ENCODE assay signal across 26 cellular contexts in the genomic region with DNA sequence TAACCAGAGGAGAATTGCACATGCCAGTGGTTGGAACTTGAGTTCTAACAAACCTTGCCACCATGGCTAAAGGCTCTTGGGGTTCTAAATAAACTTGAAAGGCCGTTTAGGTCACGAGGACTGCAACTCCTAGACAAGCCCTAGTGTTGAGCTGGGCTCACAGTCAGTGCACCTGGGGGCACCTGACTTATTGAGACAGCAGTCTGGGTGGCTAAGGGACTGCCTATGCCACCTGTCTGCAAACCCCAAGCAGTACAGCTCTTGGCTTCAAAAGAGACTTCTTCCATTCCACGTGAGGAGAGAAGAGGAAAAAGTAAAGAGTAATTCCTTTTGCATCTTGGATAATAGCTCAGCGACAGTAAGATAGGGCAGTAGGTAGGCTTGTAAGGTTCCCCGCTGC.
"Had no signal": no experiment of that assay in that cellular context is flagged by ENCODE, and none has a peak within 500 bp of the region (broad histone marks: within the 10 kb centered on the region; RNA-seq: fewer than 3 reads in every experiment).

No MANE protein-coding gene starts in this region.

- H3K4me3 Mint-ChIP-seq: activated CD8-positive, alpha-beta T cell treated with anti-CD3 and anti-CD28 coated beads for 36 hours; activated naive CD8-positive, alpha-beta T cell; activated T-cell treated with anti-CD3 and anti-CD28 coated beads, Interleukin-2, amount 50 U/mL, for 4 hours; activated T-helper 17 cell treated with anti-CD3 and anti-CD28 coated beads, Interleukin-2, amount 50 U/mL, for 72 hours; effector memory CD8-positive, alpha-beta T cell had no signal

- H3K4me3 ChIP-seq: body of pancreas, esophagus squamous epithelium, gastroesophageal sphincter had no signal

- ATAC-seq: activated CD8-positive, alpha-beta T cell treated with anti-CD3 and anti-CD28 coated beads for 36 hours; activated T-cell treated with anti-CD3 and anti-CD28 coated beads, Interleukin-2, amount 50 U/mL, for 4 hours; activated T-helper 17 cell treated with anti-CD3 and anti-CD28 coated beads, Interleukin-2, amount 50 U/mL, for 72 hours; body of pancreas; effector memory CD8-positive, alpha-beta T cell; gastroesophageal sphincter had no signal

- H3K9me3 ChIP-seq: body of pancreas had no signal

- H3K27me3 Mint-ChIP-seq: activated CD8-positive, alpha-beta T cell treated with anti-CD3 and anti-CD28 coated beads for 36 hours; activated naive CD8-positive, alpha-beta T cell; activated T-helper 17 cell treated with anti-CD3 and anti-CD28 coated beads, Interleukin-2, amount 50 U/mL, for 72 hours; effector memory CD8-positive, alpha-beta T cell had no signal

- H3K36me3 Mint-ChIP-seq: activated naive CD8-positive, alpha-beta T cell had no signal

- H3K36me3 ChIP-seq: esophagus squamous epithelium, gastroesophageal sphincter had no signal

- H3K4me1 ChIP-seq: body of pancreas, esophagus squamous epithelium, gastroesophageal sphincter had no signal

- H3K27me3 ChIP-seq: body of pancreas, esophagus squamous epithelium, gastroesophageal sphincter had no signal

- DNase-seq: activated CD4-positive, alpha-beta T cell treated with anti-CD3 and anti-CD28 coated beads for 48 hours; activated CD4-positive, alpha-beta T cell treated with anti-CD3 and anti-CD28 coated beads, Interleukin-2, amount 50 U/mL, for 1 hour; activated CD4-positive, alpha-beta T cell treated with anti-CD3 and anti-CD28 coated beads, Interleukin-2, amount 50 U/mL, for 48 hours; activated CD8-positive, alpha-beta memory T cell treated with anti-CD3 and anti-CD28 coated beads for 24 hours; activated CD8-positive, alpha-beta T cell treated with anti-CD3 and anti-CD28 coated beads for 36 hours; activated effector memory CD4-positive, alpha-beta T cell treated with Interleukin-2 at 50 U/mL for 16 hours; activated gamma-delta T cell treated with Interleukin-2 at 50 U/mL for 16 hours; activated naive CD4-positive, alpha-beta T cell treated with anti-CD3 and anti-CD28 coated beads, Interleukin-2, amount 50 U/mL, for 16 hours; activated naive CD4-positive, alpha-beta T cell treated with Interleukin-2 at 50 U/mL for 16 hours; activated T-cell treated with anti-CD3 and anti-CD28 coated beads, Interleukin-2, amount 50 U/mL, for 4 hours; amniotic stem cell; aorta; body of pancreas; caudate nucleus; cortex of kidney; dermis blood vessel endothelial cell; effector CD4-positive, alpha-beta T cell; effector memory CD8-positive, alpha-beta T cell; esophagus squamous epithelium; foreskin melanocyte; hippocampal formation; T-helper 2 cell had no signal

- H3K4me1 Mint-ChIP-seq: activated T-helper 17 cell treated with anti-CD3 and anti-CD28 coated beads, Interleukin-2, amount 50 U/mL, for 72 hours had no signal

- H3K27ac ChIP-seq: body of pancreas, epithelial cell of prostate, esophagus squamous epithelium, gastroesophageal sphincter had no signal

- H3K27ac Mint-ChIP-seq: activated CD8-positive, alpha-beta T cell treated with anti-CD3 and anti-CD28 coated beads for 36 hours; activated naive CD8-positive, alpha-beta T cell; activated T-helper 17 cell treated with anti-CD3 and anti-CD28 coated beads, Interleukin-2, amount 50 U/mL, for 72 hours; effector memory CD8-positive, alpha-beta T cell had no signal
